In the genomic region with DNA sequence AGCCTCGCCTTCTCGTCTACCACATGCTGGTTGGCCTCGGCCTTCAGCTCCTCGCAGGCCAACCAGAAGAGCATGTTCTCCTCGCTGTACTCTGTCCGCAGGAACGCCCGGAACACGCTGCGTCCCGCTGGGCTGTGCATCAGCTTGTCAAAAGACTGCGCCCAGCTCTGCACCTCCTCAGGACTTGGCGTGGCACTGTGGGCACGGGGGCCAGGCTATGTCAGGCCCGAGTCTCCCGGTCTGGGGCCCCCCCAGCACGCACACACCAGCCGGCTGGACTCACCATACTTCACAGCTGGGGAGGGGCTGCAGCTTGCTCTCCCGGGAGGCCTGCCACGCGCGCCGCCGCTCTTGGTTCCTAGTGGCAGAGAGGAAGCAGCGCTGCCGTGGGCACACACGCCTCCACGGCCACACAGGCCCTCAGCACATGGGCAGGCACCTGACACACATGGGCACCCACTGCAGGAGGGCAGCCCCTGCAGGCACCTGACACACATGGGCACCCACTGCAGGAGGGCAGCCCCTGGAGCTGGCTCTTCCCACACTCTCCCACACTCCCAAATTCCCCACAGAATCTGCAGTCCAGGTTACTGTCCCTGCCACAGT, we compare ENCODE assay signal across 17 cellular contexts. TPM values are rescaled to one million over a fixed set of nuclear protein-coding genes. Genes with fewer than 3 reads are reported as not detected.
A peak's percentile ranks its signal among the peaks of the same experiment; 100 is the strongest.
DNase-seq lines count a peak whose midpoint lies in the region; ATAC-seq and TF ChIP-seq lines count a peak whose summit lies in the region.
"Had no signal": no experiment of that assay in that cellular context is flagged by ENCODE, and none has a peak within 500 bp of the region (broad histone marks: within the 10 kb centered on the region; RNA-seq: fewer than 3 reads in every experiment).

No MANE protein-coding gene starts in this region.

- H3K27ac ChIP-seq in BLaER1 (peak overlapping the region; percentile 73), HL-60 (replicated peaks) (peak overlapping the region; percentile 97)
- H3K27ac ChIP-seq: PC-9, SJCRH30 had no signal

- no peak for TF ChIP-seq CTCF in HL-60 (IDR thresholded peaks at IDR 0.05; ENCODE audit: insufficient read depth, low read length)

- H3K4me2 ChIP-seq in BLaER1: peak overlapping the region; percentile 99
- H3K4me2 ChIP-seq: PC-9 had no signal

- no peaks in the 10 kb centered on the region for H3K27me3 Mint-ChIP-seq in natural killer cell treated with Interleukin-12 subunit alpha and Interleukin-12 subunit beta and Interleukin-15 and Interleukin-18, amount 100 ng/mL, for 72 hours
- no peaks in the 10 kb centered on the region for H3K27me3 Mint-ChIP-seq in naive thymus-derived CD8-positive, alpha-beta T cell

- POLR2A ChIA-PET in naive thymus-derived CD8-positive, alpha-beta T cell (lab: Charles Lee): interaction anchor here (1.6 kb wide), 1 partner anchor 12 kb away, joined by 4 read pairs; a partner anchor contains a TSS

- H3K36me3 Mint-ChIP-seq in natural killer cell treated with Interleukin-12 subunit alpha and Interleukin-12 subunit beta and Interleukin-15 and Interleukin-18, amount 100 ng/mL, for 72 hours: no peaks in the 10 kb centered on the region
- H3K36me3 Mint-ChIP-seq in naive thymus-derived CD8-positive, alpha-beta T cell: peaks cover 0 to 33% (median 0%) of the 10 kb centered on the region in 3 donors

- H3K4me1 ChIP-seq in BLaER1: peaks cover 97% of the 10 kb centered on the region

- no peaks in the 10 kb centered on the region for H3K9me3 Mint-ChIP-seq in natural killer cell treated with Interleukin-12 subunit alpha and Interleukin-12 subunit beta and Interleukin-15 and Interleukin-18, amount 100 ng/mL, for 72 hours
- H3K9me3 Mint-ChIP-seq in naive thymus-derived CD8-positive, alpha-beta T cell: no peaks in the 10 kb centered on the region
- H3K9me3 Mint-ChIP-seq: CD14-positive monocyte had no signal

- peaks cover 5 to 11% of the 10 kb centered on the region in 2 donors for H3K4me1 Mint-ChIP-seq in natural killer cell treated with Interleukin-12 subunit alpha and Interleukin-12 subunit beta and Interleukin-15 and Interleukin-18, amount 100 ng/mL, for 72 hours (ENCODE audit: low read depth in 2 of 2)
- peaks cover 9 to 35% (median 31%) of the 10 kb centered on the region in 4 donors for H3K4me1 Mint-ChIP-seq in naive thymus-derived CD8-positive, alpha-beta T cell

- peaks cover 21% of the 10 kb centered on the region for H3K36me3 ChIP-seq in BLaER1
- H3K36me3 ChIP-seq: SJCRH30 had no signal

- no peak overlapping the region for H3K4me3 Mint-ChIP-seq in natural killer cell treated with Interleukin-12 subunit alpha and Interleukin-12 subunit beta and Interleukin-15 and Interleukin-18, amount 100 ng/mL, for 72 hours
- H3K4me3 Mint-ChIP-seq in naive thymus-derived CD8-positive, alpha-beta T cell: no peak overlapping the region
- H3K4me3 Mint-ChIP-seq: CD14-positive monocyte had no signal

- H3K9me3 ChIP-seq in BLaER1: no peaks in the 10 kb centered on the region
- H3K9me3 ChIP-seq: SJCRH30 had no signal

- H3K27ac Mint-ChIP-seq in natural killer cell treated with Interleukin-12 subunit alpha and Interleukin-12 subunit beta and Interleukin-15 and Interleukin-18, amount 100 ng/mL, for 72 hours: no peak overlapping the region
- H3K27ac Mint-ChIP-seq in naive thymus-derived CD8-positive, alpha-beta T cell: peak overlapping the region in 1 of 10 donors; percentile 34

- H3K9ac ChIP-seq in BLaER1: peak overlapping the region; percentile 26; the same call in 1 of the 2 replicates

- peaks cover 31% of the 10 kb centered on the region for H4K20me1 ChIP-seq in BLaER1

- H3K4me3 ChIP-seq in BLaER1: peak overlapping the region; percentile 0; the same call in 1 of the 2 replicates
- H3K4me3 ChIP-seq in HL-60 (replicated peaks; ENCODE audit: insufficient read depth, low read length): no peak overlapping the region
- H3K4me3 ChIP-seq: PC-9, SJCRH30 had no signal

- ATAC-seq in esophagus mucosa (peak; percentile 11), HG02852 (IDR thresholded peaks at IDR 0.05; ENCODE audit: unreplicated experiment) (no peak)
- ATAC-seq in natural killer cell treated with Interleukin-12 subunit alpha and Interleukin-12 subunit beta and Interleukin-15 and Interleukin-18, amount 100 ng/mL, for 72 hours: no peak
- ATAC-seq in naive thymus-derived CD8-positive, alpha-beta T cell: no peak

- DNase-seq in HL-60 (ENCODE audit: low read depth in 1 of 2, low spot score in 1 of 2): no peak
- no peak for DNase-seq in natural killer cell treated with Interleukin-12 subunit alpha and Interleukin-12 subunit beta and Interleukin-15 and Interleukin-18, amount 100 ng/mL, for 72 hours (ENCODE audit: low spot score)
- no peak for DNase-seq in naive thymus-derived CD8-positive, alpha-beta T cell
- DNase-seq: DMS79, GOT3, KG1, NCI-H1417 treated with DMSO at 0.1 percent for 48 hours, NCI-H187 treated with DMSO at 0.1 percent for 48 hours, NCI-H226, NCI-H524, PC-9, SJCRH30, SW 1271 had no signal

- H3K27me3 ChIP-seq in BLaER1: no peaks in the 10 kb centered on the region
- no peaks in the 10 kb centered on the region for H3K27me3 ChIP-seq in HL-60 (ENCODE audit: insufficient read depth, poor library complexity, severe bottlenecking)
- H3K27me3 ChIP-seq: SJCRH30 had no signal

RNA-seq across cellular contexts. Expression of a gene that starts 5.0 kb away (rescaled TPM):
- total RNA-seq in esophagus mucosa: 6.1 TPM
- 10 to 100 TPM; 27.1 to 33.4 TPM for total RNA-seq in natural killer cell treated with Interleukin-12 subunit alpha and Interleukin-12 subunit beta and Interleukin-15 and Interleukin-18, amount 100 ng/mL, for 72 hours
- 10 to 100 TPM; 16.9 to 20.7 TPM for total RNA-seq in naive thymus-derived CD8-positive, alpha-beta T cell
- polyA plus RNA-seq in naive thymus-derived CD8-positive, alpha-beta T cell: 10 to 100 TPM; 50.9 to 67.5 (median 59.4) TPM

RNA-seq across cellular contexts. Expression of a gene that starts 5.6 kb away (rescaled TPM):
- total RNA-seq in esophagus mucosa: 0.12 TPM
- total RNA-seq in natural killer cell treated with Interleukin-12 subunit alpha and Interleukin-12 subunit beta and Interleukin-15 and Interleukin-18, amount 100 ng/mL, for 72 hours: under 1 TPM; 0.12 to 0.20 TPM
- 1 to 10 TPM in 1 of 2 experiments, under 1 TPM in 1; 0.91 to 1.1 TPM for total RNA-seq in naive thymus-derived CD8-positive, alpha-beta T cell
- polyA plus RNA-seq in naive thymus-derived CD8-positive, alpha-beta T cell: 1 to 10 TPM in 1 of 3 donors, under 1 TPM in 2; 0.77 to 1.6 (median 0.82) TPM

RNA-seq across cellular contexts. Expression of a gene that starts 9.9 kb away (rescaled TPM):
- 0.36 TPM for total RNA-seq in esophagus mucosa
- not detected for total RNA-seq in natural killer cell treated with Interleukin-12 subunit alpha and Interleukin-12 subunit beta and Interleukin-15 and Interleukin-18, amount 100 ng/mL, for 72 hours
- not detected for total RNA-seq in naive thymus-derived CD8-positive, alpha-beta T cell
- 1 to 10 TPM in 1 of 3 donors, under 1 TPM in 1, not detected in 1; 0.63 to 1.1 TPM for polyA plus RNA-seq in naive thymus-derived CD8-positive, alpha-beta T cell
- total RNA-seq: PC-9, SJCRH30 had no signal

RNA-seq across cellular contexts. Expression of a gene that starts 11.3 kb away (rescaled TPM):
- 6.8 TPM for total RNA-seq in esophagus mucosa
- total RNA-seq in natural killer cell treated with Interleukin-12 subunit alpha and Interleukin-12 subunit beta and Interleukin-15 and Interleukin-18, amount 100 ng/mL, for 72 hours: 10 to 100 TPM; 23.2 to 24.1 TPM
- 10 to 100 TPM; 42.0 to 42.7 TPM for total RNA-seq in naive thymus-derived CD8-positive, alpha-beta T cell
- polyA plus RNA-seq in naive thymus-derived CD8-positive, alpha-beta T cell: 10 to 100 TPM; 22.5 to 33.0 (median 32.1) TPM

RNA-seq across cellular contexts. Expression of a gene that starts 24.8 kb away (rescaled TPM):
- total RNA-seq in esophagus mucosa: 5.4 TPM
- not detected for total RNA-seq in natural killer cell treated with Interleukin-12 subunit alpha and Interleukin-12 subunit beta and Interleukin-15 and Interleukin-18, amount 100 ng/mL, for 72 hours
- total RNA-seq in naive thymus-derived CD8-positive, alpha-beta T cell: not detected
- not detected for polyA plus RNA-seq in naive thymus-derived CD8-positive, alpha-beta T cell
- total RNA-seq: PC-9 had no signal
- polyA plus RNA-seq: CD14-positive monocyte had no signal
